Comparison of ENCODE assay signal across 8 cellular contexts in genomic region chr3:129183569-129184395, GRCh38. TPM values are rescaled to one million over a fixed set of nuclear protein-coding genes. Genes with fewer than 3 reads are reported as not detected.
A peak's percentile ranks its signal among the peaks of the same experiment; 100 is the strongest.
DNase-seq lines count a peak whose midpoint lies in the region; ATAC-seq and TF ChIP-seq lines count a peak whose summit lies in the region.

Gene CNBP, minus strand, starts transcription at chr3:129183896. Its CDS starts 12,139 bp downstream, at chr3:129171757.

- no peaks in the 10 kb centered on the region for H3K9me3 Mint-ChIP-seq in activated naive CD4-positive, alpha-beta T cell treated with anti-CD3 and anti-CD28 coated beads, Interleukin-2, amount 50 U/mL, for 24 hours

- TF ChIP-seq CTCF in GM10248 (IDR thresholded peaks at IDR 0.05; ENCODE audit: control extremely low read depth, extremely low read depth, low read depth, missing control alignments) (no peak), suprapubic skin (IDR thresholded peaks at IDR 0.05) (no peak)

- H3K4me3 ChIP-seq in suprapubic skin = peak within 1 kb of the TSS; percentile 95

- POLR2A ChIA-PET in GM10248 (lab: Yijun Ruan, JAX) = interaction anchor here (0.5 kb wide), 1 partner anchor 50 kb away, joined by 3 read pairs; no protein-coding TSS in a partner anchor

- no peak for TF ChIP-seq EP300 in suprapubic skin (IDR thresholded peaks at IDR 0.05)

- H3K27ac ChIP-seq in suprapubic skin = peak within 1 kb of the TSS; percentile 100

- peak within 1 kb of the TSS; percentile 88 for H3K4me3 Mint-ChIP-seq in activated naive CD4-positive, alpha-beta T cell treated with anti-CD3 and anti-CD28 coated beads, Interleukin-2, amount 50 U/mL, for 24 hours

- H3K4me1 ChIP-seq in suprapubic skin = peaks cover 51% of the 10 kb centered on the region

- WGBS in suprapubic skin = 0% methylated on average over 22 of the region's 83 CpGs

- H3K9me3 ChIP-seq in suprapubic skin = no peaks in the 10 kb centered on the region

- no peaks in the 10 kb centered on the region for H3K27me3 ChIP-seq in suprapubic skin

- H3K4me1 Mint-ChIP-seq in activated naive CD4-positive, alpha-beta T cell treated with anti-CD3 and anti-CD28 coated beads, Interleukin-2, amount 50 U/mL, for 24 hours = peaks cover 25% of the 10 kb centered on the region

- DNase-seq in GM10248 (ENCODE audit: extremely low spot score) (peak; percentile 98), NCI-H1092 treated with DMSO at 0.1 percent for 48 hours (lab: John Stamatoyannopoulos, UW) (peak; percentile 95), globus pallidus (ENCODE audit: low spot score) (peak; percentile 94), occipital lobe (lab: John Stamatoyannopoulos, UW) (peak; percentile 91), suprapubic skin (ENCODE audit: low spot score in 2 of 2) (peak; percentile 93 to 94)

- peaks cover 28% of the 10 kb centered on the region for H3K36me3 Mint-ChIP-seq in activated naive CD4-positive, alpha-beta T cell treated with anti-CD3 and anti-CD28 coated beads, Interleukin-2, amount 50 U/mL, for 24 hours

- H3K27ac Mint-ChIP-seq in activated naive CD4-positive, alpha-beta T cell treated with anti-CD3 and anti-CD28 coated beads, Interleukin-2, amount 50 U/mL, for 24 hours = peak within 1 kb of the TSS; percentile 100

- H3K27me3 Mint-ChIP-seq in activated naive CD4-positive, alpha-beta T cell treated with anti-CD3 and anti-CD28 coated beads, Interleukin-2, amount 50 U/mL, for 24 hours = no peaks in the 10 kb centered on the region

- H3K36me3 ChIP-seq in suprapubic skin = peaks cover 5% of the 10 kb centered on the region

- peak; percentile 89 to 96 for TF ChIP-seq POLR2A in suprapubic skin (IDR thresholded peaks at IDR 0.05)

- peak; percentile 96 for ATAC-seq in HG02610 (IDR thresholded peaks at IDR 0.05; ENCODE audit: unreplicated experiment)
- peak; percentile 99 for ATAC-seq in SK-N-SH treated with all-trans-retinoic acid at 6 μM for 48 hours

- CTCF ChIA-PET in GM10248 (lab: Yijun Ruan, JAX) = no interaction called here

TF ChIP-seq in SK-N-SH treated with all-trans-retinoic acid at 6 μM for 48 hours, 23 proteins besides CTCF, POLR2A, EP300 and RAD21:
- TF ChIP-seq TSHZ2 (CRISPR knock-in tag; IDR thresholded peaks at IDR 0.05) (0 out of 2 replicates have a peak, but pooled peaks have one; percentile 9), CSRNP3 (CRISPR knock-in tag; IDR thresholded peaks at IDR 0.05) (no peak), CSDC2 (CRISPR knock-in tag; IDR thresholded peaks at IDR 0.05) (no peak), OSR1 (CRISPR knock-in tag; IDR thresholded peaks at IDR 0.05) (no peak), ZNF70 (CRISPR knock-in tag; IDR thresholded peaks at IDR 0.05) (no peak), ZC3H10 (CRISPR knock-in tag; IDR thresholded peaks at IDR 0.05) (0 out of 2 replicates have a peak, but pooled peaks have one; percentile 26), ESRRG (CRISPR knock-in tag; IDR thresholded peaks at IDR 0.05) (no peak), PPARA (CRISPR knock-in tag; IDR thresholded peaks at IDR 0.05; ENCODE audit: borderline replicate concordance) (no peak), CREB5 (CRISPR knock-in tag; IDR thresholded peaks at IDR 0.05; ENCODE audit: low read depth) (no peak), ISL1 (CRISPR knock-in tag; IDR thresholded peaks at IDR 0.05) (no peak), ZFP3 (CRISPR knock-in tag; IDR thresholded peaks at IDR 0.05) (no peak), ZNF8 (CRISPR knock-in tag; IDR thresholded peaks at IDR 0.05) (no peak), ZNF565 (CRISPR knock-in tag; conservative IDR thresholded peaks at IDR 0.05; ENCODE audit: low read depth) (no peak), GLIS3 (CRISPR knock-in tag; IDR thresholded peaks at IDR 0.05) (peak; percentile 80), POU6F1 (CRISPR knock-in tag; IDR thresholded peaks at IDR 0.05; ENCODE audit: borderline replicate concordance, low read depth) (no peak)

RNA-seq across cellular contexts. Expression of gene CNBP, which starts in this region (rescaled TPM):
- 169 TPM for total RNA-seq in occipital lobe
- total RNA-seq in suprapubic skin = 100 to 1,000 TPM; 361 to 504 (median 408) TPM

Comparison
In these comparisons a context has a peak if more than half of its experiments do, and no peak if none do; other contexts are left out.
1. Peak in every context shown above with its lines: DNase-seq, ATAC-seq, H3K4me3 ChIP-seq and H3K27ac ChIP-seq.